In genomic region chr2:134508396-134508795, GRCh38 we compare ENCODE assay signal across 18 cellular contexts.
DNase-seq lines count a peak whose midpoint lies in the region; ATAC-seq and TF ChIP-seq lines count a peak whose summit lies in the region.
"Had no signal": no experiment of that assay in that cellular context is flagged by ENCODE, and none has a peak within 500 bp of the region (broad histone marks: within the 10 kb centered on the region; RNA-seq: fewer than 3 reads in every experiment).

No MANE protein-coding gene starts in this region.

- no peak for TF ChIP-seq POLR2A in esophagus squamous epithelium (IDR thresholded peaks at IDR 0.05)

- no peak overlapping the region for H3K4me3 ChIP-seq in esophagus squamous epithelium
- H3K4me3 ChIP-seq: left ventricle myocardium inferior, MG63 had no signal

- no peak for ATAC-seq in GM21528 (IDR thresholded peaks at IDR 0.05; ENCODE audit: low FRiP score, unreplicated experiment)
- ATAC-seq: Panc1 had no signal

- H3K36me3 ChIP-seq in esophagus squamous epithelium = no peaks in the 10 kb centered on the region
- H3K36me3 ChIP-seq: left ventricle myocardium inferior, MG63 had no signal

- H3K4me1 ChIP-seq in esophagus squamous epithelium = no peaks in the 10 kb centered on the region
- H3K4me1 ChIP-seq: left ventricle myocardium inferior had no signal

- intact Hi-C loops in esophagus squamous epithelium (cut with DNase I) = no loop called here

- WGBS in esophagus squamous epithelium, 2 donors = 30 to 52% methylated on average over 4 of the region's 4 CpGs

- H3K27me3 ChIP-seq in esophagus squamous epithelium = no peaks in the 10 kb centered on the region
- H3K27me3 ChIP-seq: MG63 had no signal

- no peak overlapping the region for H3K27ac ChIP-seq in esophagus squamous epithelium
- H3K27ac ChIP-seq: C4-2B, left ventricle myocardium inferior had no signal

- no peaks in the 10 kb centered on the region for H3K9me3 ChIP-seq in esophagus squamous epithelium
- H3K9me3 ChIP-seq: left ventricle myocardium inferior, MG63 had no signal

- DNase-seq in COLO668 (lab: John Stamatoyannopoulos, UW; ENCODE audit: unreplicated experiment) = peak; percentile 39
- DNase-seq in DMS 273 (lab: John Stamatoyannopoulos, UW; ENCODE audit: unreplicated experiment) = peak; percentile 76
- peak; percentile 77 for DNase-seq in NCI-H2171 (lab: John Stamatoyannopoulos, UW)
- peak; percentile 76 for DNase-seq in cerebellar cortex (ENCODE audit: low spot score)
- DNase-seq in SIG-M5 (lab: John Stamatoyannopoulos, UW) = no peak
- no peak for DNase-seq in esophagus squamous epithelium (lab: John Stamatoyannopoulos, UW)
- DNase-seq: activated naive CD4-positive, alpha-beta T cell treated with anti-CD3 and anti-CD28 coated beads for 36 hours; amniotic stem cell; EL; KG1; left ventricle myocardium inferior; MG63; SHP77; stimulated activated naive CD4-positive, alpha-beta T cell treated with Interleukin-2 at 50 U/mL for 16 hours; T1000 had no signal

- TF ChIP-seq CTCF in esophagus squamous epithelium (IDR thresholded peaks at IDR 0.05) = no peak

Comparison
In these comparisons a context has a peak if more than half of its experiments do, and no peak if none do; other contexts are left out.
1. DNase-seq: peak in COLO668 (single experiment), DMS 273 (single experiment), NCI-H2171 (single experiment) and cerebellar cortex (single experiment); none in SIG-M5 (single experiment) and esophagus squamous epithelium (single experiment).